In the genomic region with DNA sequence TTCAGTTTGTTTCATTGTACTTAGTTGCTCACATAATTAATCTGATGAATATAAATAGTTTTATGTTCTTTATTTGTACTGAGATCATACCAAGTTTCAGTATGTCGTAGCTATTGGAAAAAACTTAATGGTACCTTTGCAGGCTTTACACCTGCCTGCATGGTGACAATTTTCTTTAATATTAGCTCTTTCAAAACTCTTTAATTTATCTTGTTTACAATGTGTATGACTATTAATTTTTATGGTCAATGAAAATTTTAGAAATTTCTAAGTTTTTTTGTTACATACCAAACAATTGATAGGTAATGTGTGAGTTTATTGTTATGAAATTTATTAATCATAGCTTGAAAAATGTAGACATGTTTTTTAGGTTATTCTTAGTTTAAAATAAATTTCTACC, we compare ENCODE assay signal across 1 cellular context.
TF ChIP-seq lines count a peak whose summit lies in the region.

No MANE protein-coding gene starts in this region.

TF ChIP-seq in HepG2, 621 proteins besides CTCF, POLR2A, EP300 and RAD21:
- TF ChIP-seq, protein P1, sequence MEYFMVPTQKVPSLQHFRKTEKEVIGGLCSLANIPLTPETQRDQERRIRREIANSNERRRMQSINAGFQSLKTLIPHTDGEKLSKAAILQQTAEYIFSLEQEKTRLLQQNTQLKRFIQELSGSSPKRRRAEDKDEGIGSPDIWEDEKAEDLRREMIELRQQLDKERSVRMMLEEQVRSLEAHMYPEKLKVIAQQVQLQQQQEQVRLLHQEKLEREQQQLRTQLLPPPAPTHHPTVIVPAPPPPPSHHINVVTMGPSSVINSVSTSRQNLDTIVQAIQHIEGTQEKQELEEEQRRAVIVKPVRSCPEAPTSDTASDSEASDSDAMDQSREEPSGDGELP (IDR thresholded peaks at IDR 0.05; ENCODE audit: borderline replicate concordance, low read depth): no peak
- no peak for TF ChIP-seq CBX5 (CRISPR knock-in tag; IDR thresholded peaks at IDR 0.05; ENCODE audit: borderline replicate concordance)
- TF ChIP-seq, protein P2, sequence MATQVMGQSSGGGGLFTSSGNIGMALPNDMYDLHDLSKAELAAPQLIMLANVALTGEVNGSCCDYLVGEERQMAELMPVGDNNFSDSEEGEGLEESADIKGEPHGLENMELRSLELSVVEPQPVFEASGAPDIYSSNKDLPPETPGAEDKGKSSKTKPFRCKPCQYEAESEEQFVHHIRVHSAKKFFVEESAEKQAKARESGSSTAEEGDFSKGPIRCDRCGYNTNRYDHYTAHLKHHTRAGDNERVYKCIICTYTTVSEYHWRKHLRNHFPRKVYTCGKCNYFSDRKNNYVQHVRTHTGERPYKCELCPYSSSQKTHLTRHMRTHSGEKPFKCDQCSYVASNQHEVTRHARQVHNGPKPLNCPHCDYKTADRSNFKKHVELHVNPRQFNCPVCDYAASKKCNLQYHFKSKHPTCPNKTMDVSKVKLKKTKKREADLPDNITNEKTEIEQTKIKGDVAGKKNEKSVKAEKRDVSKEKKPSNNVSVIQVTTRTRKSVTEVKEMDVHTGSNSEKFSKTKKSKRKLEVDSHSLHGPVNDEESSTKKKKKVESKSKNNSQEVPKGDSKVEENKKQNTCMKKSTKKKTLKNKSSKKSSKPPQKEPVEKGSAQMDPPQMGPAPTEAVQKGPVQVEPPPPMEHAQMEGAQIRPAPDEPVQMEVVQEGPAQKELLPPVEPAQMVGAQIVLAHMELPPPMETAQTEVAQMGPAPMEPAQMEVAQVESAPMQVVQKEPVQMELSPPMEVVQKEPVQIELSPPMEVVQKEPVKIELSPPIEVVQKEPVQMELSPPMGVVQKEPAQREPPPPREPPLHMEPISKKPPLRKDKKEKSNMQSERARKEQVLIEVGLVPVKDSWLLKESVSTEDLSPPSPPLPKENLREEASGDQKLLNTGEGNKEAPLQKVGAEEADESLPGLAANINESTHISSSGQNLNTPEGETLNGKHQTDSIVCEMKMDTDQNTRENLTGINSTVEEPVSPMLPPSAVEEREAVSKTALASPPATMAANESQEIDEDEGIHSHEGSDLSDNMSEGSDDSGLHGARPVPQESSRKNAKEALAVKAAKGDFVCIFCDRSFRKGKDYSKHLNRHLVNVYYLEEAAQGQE (IDR thresholded peaks at IDR 0.05; ENCODE audit: borderline replicate concordance in 1 of 2, low read depth in 1 of 2, low read length in 2 of 2): no peak
- TF ChIP-seq, protein P3, sequence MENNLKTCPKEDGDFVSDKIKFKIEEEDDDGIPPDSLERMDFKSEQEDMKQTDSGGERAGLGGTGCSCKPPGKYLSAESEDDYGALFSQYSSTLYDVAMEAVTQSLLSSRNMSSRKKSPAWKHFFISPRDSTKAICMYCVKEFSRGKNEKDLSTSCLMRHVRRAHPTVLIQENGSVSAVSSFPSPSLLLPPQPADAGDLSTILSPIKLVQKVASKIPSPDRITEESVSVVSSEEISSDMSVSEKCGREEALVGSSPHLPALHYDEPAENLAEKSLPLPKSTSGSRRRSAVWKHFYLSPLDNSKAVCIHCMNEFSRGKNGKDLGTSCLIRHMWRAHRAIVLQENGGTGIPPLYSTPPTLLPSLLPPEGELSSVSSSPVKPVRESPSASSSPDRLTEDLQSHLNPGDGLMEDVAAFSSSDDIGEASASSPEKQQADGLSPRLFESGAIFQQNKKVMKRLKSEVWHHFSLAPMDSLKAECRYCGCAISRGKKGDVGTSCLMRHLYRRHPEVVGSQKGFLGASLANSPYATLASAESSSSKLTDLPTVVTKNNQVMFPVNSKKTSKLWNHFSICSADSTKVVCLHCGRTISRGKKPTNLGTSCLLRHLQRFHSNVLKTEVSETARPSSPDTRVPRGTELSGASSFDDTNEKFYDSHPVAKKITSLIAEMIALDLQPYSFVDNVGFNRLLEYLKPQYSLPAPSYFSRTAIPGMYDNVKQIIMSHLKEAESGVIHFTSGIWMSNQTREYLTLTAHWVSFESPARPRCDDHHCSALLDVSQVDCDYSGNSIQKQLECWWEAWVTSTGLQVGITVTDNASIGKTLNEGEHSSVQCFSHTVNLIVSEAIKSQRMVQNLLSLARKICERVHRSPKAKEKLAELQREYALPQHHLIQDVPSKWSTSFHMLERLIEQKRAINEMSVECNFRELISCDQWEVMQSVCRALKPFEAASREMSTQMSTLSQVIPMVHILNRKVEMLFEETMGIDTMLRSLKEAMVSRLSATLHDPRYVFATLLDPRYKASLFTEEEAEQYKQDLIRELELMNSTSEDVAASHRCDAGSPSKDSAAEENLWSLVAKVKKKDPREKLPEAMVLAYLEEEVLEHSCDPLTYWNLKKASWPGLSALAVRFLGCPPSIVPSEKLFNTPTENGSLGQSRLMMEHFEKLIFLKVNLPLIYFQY (CRISPR knock-in tag; IDR thresholded peaks at IDR 0.05; ENCODE audit: borderline replicate concordance): no peak
- TF ChIP-seq, protein P4, sequence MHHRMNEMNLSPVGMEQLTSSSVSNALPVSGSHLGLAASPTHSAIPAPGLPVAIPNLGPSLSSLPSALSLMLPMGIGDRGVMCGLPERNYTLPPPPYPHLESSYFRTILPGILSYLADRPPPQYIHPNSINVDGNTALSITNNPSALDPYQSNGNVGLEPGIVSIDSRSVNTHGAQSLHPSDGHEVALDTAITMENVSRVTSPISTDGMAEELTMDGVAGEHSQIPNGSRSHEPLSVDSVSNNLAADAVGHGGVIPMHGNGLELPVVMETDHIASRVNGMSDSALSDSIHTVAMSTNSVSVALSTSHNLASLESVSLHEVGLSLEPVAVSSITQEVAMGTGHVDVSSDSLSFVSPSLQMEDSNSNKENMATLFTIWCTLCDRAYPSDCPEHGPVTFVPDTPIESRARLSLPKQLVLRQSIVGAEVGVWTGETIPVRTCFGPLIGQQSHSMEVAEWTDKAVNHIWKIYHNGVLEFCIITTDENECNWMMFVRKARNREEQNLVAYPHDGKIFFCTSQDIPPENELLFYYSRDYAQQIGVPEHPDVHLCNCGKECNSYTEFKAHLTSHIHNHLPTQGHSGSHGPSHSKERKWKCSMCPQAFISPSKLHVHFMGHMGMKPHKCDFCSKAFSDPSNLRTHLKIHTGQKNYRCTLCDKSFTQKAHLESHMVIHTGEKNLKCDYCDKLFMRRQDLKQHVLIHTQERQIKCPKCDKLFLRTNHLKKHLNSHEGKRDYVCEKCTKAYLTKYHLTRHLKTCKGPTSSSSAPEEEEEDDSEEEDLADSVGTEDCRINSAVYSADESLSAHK (CRISPR knock-in tag; IDR thresholded peaks at IDR 0.05; ENCODE audit: borderline replicate concordance): no peak
- TF ChIP-seq ZNF326 (CRISPR knock-in tag; IDR thresholded peaks at IDR 0.05; ENCODE audit: borderline replicate concordance): no peak
- TF ChIP-seq, protein P5, sequence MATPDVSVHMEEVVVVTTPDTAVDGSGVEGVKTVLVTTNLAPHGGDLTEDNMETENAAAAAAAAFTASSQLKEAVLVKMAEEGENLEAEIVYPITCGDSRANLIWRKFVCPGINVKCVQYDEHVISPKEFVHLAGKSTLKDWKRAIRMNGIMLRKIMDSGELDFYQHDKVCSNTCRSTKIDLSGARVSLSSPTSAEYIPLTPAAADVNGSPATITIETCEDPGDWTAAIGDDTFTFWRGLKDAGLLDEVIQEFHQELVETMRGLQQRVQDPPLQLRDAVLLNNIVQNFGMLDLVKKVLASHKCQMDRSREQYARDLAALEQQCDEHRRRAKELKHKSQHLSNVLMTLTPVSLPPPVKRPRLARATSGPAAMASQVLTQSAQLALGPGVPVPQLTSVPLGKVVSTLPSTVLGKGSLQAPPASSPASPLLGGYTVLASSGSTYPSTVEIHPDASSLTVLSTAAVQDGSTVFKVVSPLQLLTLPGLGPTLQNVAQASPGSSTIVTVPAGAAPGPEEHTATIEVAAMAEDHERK (CRISPR knock-in tag; IDR thresholded peaks at IDR 0.05; ENCODE audit: low read depth): no peak
- TF ChIP-seq, protein P6, sequence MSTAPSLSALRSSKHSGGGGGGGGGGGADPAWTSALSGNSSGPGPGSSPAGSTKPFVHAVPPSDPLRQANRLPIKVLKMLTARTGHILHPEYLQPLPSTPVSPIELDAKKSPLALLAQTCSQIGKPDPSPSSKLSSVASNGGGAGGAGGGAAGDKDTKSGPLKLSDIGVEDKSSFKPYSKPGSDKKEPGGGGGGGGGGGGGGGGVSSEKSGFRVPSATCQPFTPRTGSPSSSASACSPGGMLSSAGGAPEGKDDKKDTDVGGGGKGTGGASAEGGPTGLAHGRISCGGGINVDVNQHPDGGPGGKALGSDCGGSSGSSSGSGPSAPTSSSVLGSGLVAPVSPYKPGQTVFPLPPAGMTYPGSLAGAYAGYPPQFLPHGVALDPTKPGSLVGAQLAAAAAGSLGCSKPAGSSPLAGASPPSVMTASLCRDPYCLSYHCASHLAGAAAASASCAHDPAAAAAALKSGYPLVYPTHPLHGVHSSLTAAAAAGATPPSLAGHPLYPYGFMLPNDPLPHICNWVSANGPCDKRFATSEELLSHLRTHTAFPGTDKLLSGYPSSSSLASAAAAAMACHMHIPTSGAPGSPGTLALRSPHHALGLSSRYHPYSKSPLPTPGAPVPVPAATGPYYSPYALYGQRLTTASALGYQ (CRISPR knock-in tag; IDR thresholded peaks at IDR 0.05): no peak
- TF ChIP-seq, protein P7, sequence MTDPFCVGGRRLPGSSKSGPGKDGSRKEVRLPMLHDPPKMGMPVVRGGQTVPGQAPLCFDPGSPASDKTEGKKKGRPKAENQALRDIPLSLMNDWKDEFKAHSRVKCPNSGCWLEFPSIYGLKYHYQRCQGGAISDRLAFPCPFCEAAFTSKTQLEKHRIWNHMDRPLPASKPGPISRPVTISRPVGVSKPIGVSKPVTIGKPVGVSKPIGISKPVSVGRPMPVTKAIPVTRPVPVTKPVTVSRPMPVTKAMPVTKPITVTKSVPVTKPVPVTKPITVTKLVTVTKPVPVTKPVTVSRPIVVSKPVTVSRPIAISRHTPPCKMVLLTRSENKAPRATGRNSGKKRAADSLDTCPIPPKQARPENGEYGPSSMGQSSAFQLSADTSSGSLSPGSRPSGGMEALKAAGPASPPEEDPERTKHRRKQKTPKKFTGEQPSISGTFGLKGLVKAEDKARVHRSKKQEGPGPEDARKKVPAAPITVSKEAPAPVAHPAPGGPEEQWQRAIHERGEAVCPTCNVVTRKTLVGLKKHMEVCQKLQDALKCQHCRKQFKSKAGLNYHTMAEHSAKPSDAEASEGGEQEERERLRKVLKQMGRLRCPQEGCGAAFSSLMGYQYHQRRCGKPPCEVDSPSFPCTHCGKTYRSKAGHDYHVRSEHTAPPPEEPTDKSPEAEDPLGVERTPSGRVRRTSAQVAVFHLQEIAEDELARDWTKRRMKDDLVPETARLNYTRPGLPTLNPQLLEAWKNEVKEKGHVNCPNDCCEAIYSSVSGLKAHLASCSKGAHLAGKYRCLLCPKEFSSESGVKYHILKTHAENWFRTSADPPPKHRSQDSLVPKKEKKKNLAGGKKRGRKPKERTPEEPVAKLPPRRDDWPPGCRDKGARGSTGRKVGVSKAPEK (CRISPR knock-in tag; IDR thresholded peaks at IDR 0.05; ENCODE audit: borderline replicate concordance): no peak
- TF ChIP-seq, protein P8, sequence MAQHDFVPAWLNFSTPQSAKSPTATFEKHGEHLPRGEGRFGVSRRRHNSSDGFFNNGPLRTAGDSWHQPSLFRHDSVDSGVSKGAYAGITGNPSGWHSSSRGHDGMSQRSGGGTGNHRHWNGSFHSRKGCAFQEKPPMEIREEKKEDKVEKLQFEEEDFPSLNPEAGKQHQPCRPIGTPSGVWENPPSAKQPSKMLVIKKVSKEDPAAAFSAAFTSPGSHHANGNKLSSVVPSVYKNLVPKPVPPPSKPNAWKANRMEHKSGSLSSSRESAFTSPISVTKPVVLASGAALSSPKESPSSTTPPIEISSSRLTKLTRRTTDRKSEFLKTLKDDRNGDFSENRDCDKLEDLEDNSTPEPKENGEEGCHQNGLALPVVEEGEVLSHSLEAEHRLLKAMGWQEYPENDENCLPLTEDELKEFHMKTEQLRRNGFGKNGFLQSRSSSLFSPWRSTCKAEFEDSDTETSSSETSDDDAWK (CRISPR knock-in tag; IDR thresholded peaks at IDR 0.05): no peak
- TF ChIP-seq ZNF782 (CRISPR knock-in tag; IDR thresholded peaks at IDR 0.05; ENCODE audit: borderline replicate concordance): no peak
- no peak for TF ChIP-seq XRCC5 (optimal IDR thresholded peaks at IDR 0.05; ENCODE audit: low read length)
- TF ChIP-seq, protein P9, sequence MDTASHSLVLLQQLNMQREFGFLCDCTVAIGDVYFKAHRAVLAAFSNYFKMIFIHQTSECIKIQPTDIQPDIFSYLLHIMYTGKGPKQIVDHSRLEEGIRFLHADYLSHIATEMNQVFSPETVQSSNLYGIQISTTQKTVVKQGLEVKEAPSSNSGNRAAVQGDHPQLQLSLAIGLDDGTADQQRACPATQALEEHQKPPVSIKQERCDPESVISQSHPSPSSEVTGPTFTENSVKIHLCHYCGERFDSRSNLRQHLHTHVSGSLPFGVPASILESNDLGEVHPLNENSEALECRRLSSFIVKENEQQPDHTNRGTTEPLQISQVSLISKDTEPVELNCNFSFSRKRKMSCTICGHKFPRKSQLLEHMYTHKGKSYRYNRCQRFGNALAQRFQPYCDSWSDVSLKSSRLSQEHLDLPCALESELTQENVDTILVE (CRISPR knock-in tag; IDR thresholded peaks at IDR 0.05): no peak
- no peak for TF ChIP-seq NRL (CRISPR knock-in tag; IDR thresholded peaks at IDR 0.05; ENCODE audit: borderline replicate concordance)
- no peak for TF ChIP-seq MATR3 (CRISPR knock-in tag; IDR thresholded peaks at IDR 0.05)
- no peak for TF ChIP-seq ZNF383 (CRISPR knock-in tag; IDR thresholded peaks at IDR 0.05; ENCODE audit: borderline replicate concordance)
- TF ChIP-seq, protein P10, sequence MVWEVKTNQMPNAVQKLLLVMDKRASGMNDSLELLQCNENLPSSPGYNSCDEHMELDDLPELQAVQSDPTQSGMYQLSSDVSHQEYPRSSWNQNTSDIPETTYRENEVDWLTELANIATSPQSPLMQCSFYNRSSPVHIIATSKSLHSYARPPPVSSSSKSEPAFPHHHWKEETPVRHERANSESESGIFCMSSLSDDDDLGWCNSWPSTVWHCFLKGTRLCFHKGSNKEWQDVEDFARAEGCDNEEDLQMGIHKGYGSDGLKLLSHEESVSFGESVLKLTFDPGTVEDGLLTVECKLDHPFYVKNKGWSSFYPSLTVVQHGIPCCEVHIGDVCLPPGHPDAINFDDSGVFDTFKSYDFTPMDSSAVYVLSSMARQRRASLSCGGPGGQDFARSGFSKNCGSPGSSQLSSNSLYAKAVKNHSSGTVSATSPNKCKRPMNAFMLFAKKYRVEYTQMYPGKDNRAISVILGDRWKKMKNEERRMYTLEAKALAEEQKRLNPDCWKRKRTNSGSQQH (CRISPR knock-in tag; IDR thresholded peaks at IDR 0.05; ENCODE audit: low read depth): no peak
- no peak for TF ChIP-seq STAG1 (CRISPR knock-in tag; IDR thresholded peaks at IDR 0.05)
- no peak for TF ChIP-seq DNMT1 (CRISPR knock-in tag; IDR thresholded peaks at IDR 0.05)
